Comparison of ENCODE assay signal across 20 cellular contexts in the genomic region with DNA sequence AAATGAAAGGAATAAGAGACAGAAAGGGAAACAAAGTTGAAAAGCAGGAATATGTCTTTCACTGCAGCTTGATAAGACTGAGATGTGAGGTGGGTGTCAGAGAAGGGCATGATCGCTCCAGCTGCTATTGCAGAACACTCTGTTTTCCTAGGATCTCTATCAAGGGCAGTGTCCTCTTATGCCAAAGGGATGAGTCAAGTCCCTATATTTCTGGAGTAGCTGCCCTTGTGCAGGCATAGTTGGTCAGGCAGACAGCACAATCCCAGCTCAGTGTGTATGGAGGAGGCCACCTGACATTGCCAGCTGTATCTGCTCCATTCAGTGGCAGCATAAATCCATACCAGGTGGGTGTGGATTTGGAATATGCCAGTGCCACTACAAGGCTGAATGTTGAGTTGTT.
A peak's percentile ranks its signal among the peaks of the same experiment; 100 is the strongest.
DNase-seq lines count a peak whose midpoint lies in the region; ATAC-seq lines count a peak whose summit lies in the region.
"Had no signal": no experiment of that assay in that cellular context is flagged by ENCODE, and none has a peak within 500 bp of the region (broad histone marks: within the 10 kb centered on the region; RNA-seq: fewer than 3 reads in every experiment).

No MANE protein-coding gene starts in this region.

- no peak for ATAC-seq in stimulated activated naive CD8-positive, alpha-beta T cell treated with anti-CD3 and anti-CD28 coated beads, Interleukin-15, Interleukin-2, amounts not matched to agents 100 U/mL and 50 U/mL, for 24 hours
- no peak for ATAC-seq in GM21723 (IDR thresholded peaks at IDR 0.05; ENCODE audit: unreplicated experiment)
- no peak for ATAC-seq in HG03135 (IDR thresholded peaks at IDR 0.05; ENCODE audit: unreplicated experiment)
- ATAC-seq in HG02973 (IDR thresholded peaks at IDR 0.05; ENCODE audit: unreplicated experiment) = no peak

- no peaks in the 10 kb centered on the region for H3K27me3 Mint-ChIP-seq in stimulated activated naive CD8-positive, alpha-beta T cell treated with anti-CD3 and anti-CD28 coated beads, Interleukin-15, Interleukin-2, amounts not matched to agents 100 ng/mL and 50 ng/mL, for 24 hours
- peaks cover 2 to 16% (median 2%) of the 10 kb centered on the region in 3 donors for H3K27me3 Mint-ChIP-seq in immature natural killer cell (ENCODE audit: low read depth in 3 of 3)

- no peaks in the 10 kb centered on the region for H3K9me3 Mint-ChIP-seq in stimulated activated naive CD8-positive, alpha-beta T cell treated with anti-CD3 and anti-CD28 coated beads, Interleukin-15, Interleukin-2, amounts not matched to agents 100 ng/mL and 50 ng/mL, for 24 hours
- H3K9me3 Mint-ChIP-seq in immature natural killer cell = no peaks in the 10 kb centered on the region

- H3K36me3 ChIP-seq in SK-N-MC (ENCODE audit: insufficient read depth, low read length) = no peaks in the 10 kb centered on the region
- H3K36me3 ChIP-seq: ovary had no signal

- DNase-seq in stimulated activated naive CD8-positive, alpha-beta T cell treated with anti-CD3 and anti-CD28 coated beads, Interleukin-15, Interleukin-2, amounts not matched to agents 100 U/mL and 50 U/mL, for 24 hours = no peak
- no peak for DNase-seq in SK-N-MC (ENCODE audit: low read depth, low spot score)
- no peak for DNase-seq in immature natural killer cell
- DNase-seq in DMS 273 treated with DMSO at 0.1 percent for 48 hours (lab: John Stamatoyannopoulos, UW) = no peak
- DNase-seq: activated CD8-positive, alpha-beta memory T cell treated with anti-CD3 and anti-CD28 coated beads for 24 hours; amniotic stem cell; cortex of kidney; EL; glutamatergic neuron; midbrain; MM.1S; NCI-H2029; NCI-H526 treated with DMSO at 0.1 percent for 48 hours; ovary; T1000; testis had no signal

- peaks cover 72% of the 10 kb centered on the region for H3K4me1 Mint-ChIP-seq in stimulated activated naive CD8-positive, alpha-beta T cell treated with anti-CD3 and anti-CD28 coated beads, Interleukin-15, Interleukin-2, amounts not matched to agents 100 ng/mL and 50 ng/mL, for 24 hours (ENCODE audit: low read depth)
- peaks cover 99 to 100% of the 10 kb centered on the region in 2 donors for H3K4me1 Mint-ChIP-seq in immature natural killer cell

- H3K27ac Mint-ChIP-seq in stimulated activated naive CD8-positive, alpha-beta T cell treated with anti-CD3 and anti-CD28 coated beads, Interleukin-15, Interleukin-2, amounts not matched to agents 100 ng/mL and 50 ng/mL, for 24 hours = peak overlapping the region; percentile 94
- H3K27ac Mint-ChIP-seq in immature natural killer cell = peak overlapping the region; percentile 94 to 99 (median 98)

- peak overlapping the region; percentile 27; the same call in 1 of the 2 replicates for H3K27ac ChIP-seq in SK-N-MC
- H3K27ac ChIP-seq: ovary, testis had no signal

- H3K9me3 ChIP-seq in SK-N-MC (ENCODE audit: low read depth, low read length) = no peaks in the 10 kb centered on the region
- H3K9me3 ChIP-seq: ovary, testis had no signal

- H3K4me3 ChIP-seq in SK-N-MC = no peak overlapping the region
- H3K4me3 ChIP-seq: ovary, testis had no signal

- H3K9ac ChIP-seq in SK-N-MC (ENCODE audit: insufficient read length) = no peak overlapping the region

- H3K36me3 Mint-ChIP-seq in stimulated activated naive CD8-positive, alpha-beta T cell treated with anti-CD3 and anti-CD28 coated beads, Interleukin-15, Interleukin-2, amounts not matched to agents 100 ng/mL and 50 ng/mL, for 24 hours (ENCODE audit: low read depth) = peaks cover 48% of the 10 kb centered on the region
- H3K36me3 Mint-ChIP-seq in immature natural killer cell = peaks cover 3 to 8% (median 6%) of the 10 kb centered on the region in 3 donors

- H3K4me3 Mint-ChIP-seq in stimulated activated naive CD8-positive, alpha-beta T cell treated with anti-CD3 and anti-CD28 coated beads, Interleukin-15, Interleukin-2, amounts not matched to agents 100 ng/mL and 50 ng/mL, for 24 hours = peak overlapping the region; percentile 85
- H3K4me3 Mint-ChIP-seq in immature natural killer cell = peak overlapping the region in 2 of 5 donors; percentile 19 to 81
